In the genomic region with DNA sequence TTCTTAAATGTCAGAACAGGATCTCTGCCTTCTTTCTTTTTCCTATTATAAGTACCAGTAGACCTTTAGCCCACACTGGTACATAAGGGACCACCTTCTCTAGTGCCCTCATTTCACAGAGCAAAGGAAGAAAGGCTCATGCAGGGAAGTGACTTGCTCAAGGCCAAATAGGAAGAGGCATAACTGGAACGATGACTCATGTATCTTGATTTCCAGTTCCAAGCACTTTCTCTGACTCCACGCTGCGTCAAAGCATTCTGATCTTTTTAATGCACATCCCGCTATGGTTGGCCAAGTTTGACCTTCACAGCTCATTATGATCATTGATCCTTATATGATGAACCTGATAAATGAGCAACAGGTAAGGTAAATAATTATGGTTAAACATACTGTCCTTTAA, we compare ENCODE assay signal across 18 cellular contexts.
DNase-seq lines count a peak whose midpoint lies in the region; ATAC-seq, FAIRE-seq and TF ChIP-seq lines count a peak whose summit lies in the region.
"Had no signal": no experiment of that assay in that cellular context is flagged by ENCODE, and none has a peak within 500 bp of the region (broad histone marks: within the 10 kb centered on the region; RNA-seq: fewer than 3 reads in every experiment).

No MANE protein-coding gene starts in this region.

- no peak overlapping the region for H3K4me3 ChIP-seq in K562
- H3K4me3 ChIP-seq: SK-N-MC had no signal

- in situ Hi-C loops in K562 (cut with MboI): no loop called here

- H4K20me1 ChIP-seq in K562 (replicated peaks; ENCODE audit: control insufficient read depth, insufficient read depth, low read length): no peaks in the 10 kb centered on the region

- H3K9me1 ChIP-seq in K562 (ENCODE audit: control insufficient read depth, insufficient read depth, low read length): no peaks in the 10 kb centered on the region

- DNase-seq in NCI-H226 (peak; percentile 42), K562 (ENCODE audit: extremely low read depth in 1 of 4, low spot score in 3 of 4) (peak in 1 of 4 experiments; percentile 2), iris pigment epithelial cell (ENCODE audit: low read depth) (peak; percentile 17), renal cortical epithelial cell (ENCODE audit: low read depth) (peak; percentile 83), GM19238 (ENCODE audit: insufficient read length, low spot score) (no peak), cerebellum (ENCODE audit: low spot score) (no peak)
- DNase-seq: ACHN, AML-193, COR-L47, DMS53, GOT3, NCI-H1930, NCI-H446 treated with DMSO at 0.1 percent for 48 hours, NCI-H774, Right ventricle myocardium superior, T-helper 1 cell had no signal

- no peak overlapping the region for H3K27ac ChIP-seq in K562 (ENCODE audit: extremely low read depth, low read depth, low read length)
- H3K27ac ChIP-seq: SK-N-MC had no signal

- no peak for TF ChIP-seq RAD21 in K562 (CRISPR knock-in tag; conservative IDR thresholded peaks at IDR 0.05 in 1 of 2, IDR thresholded peaks at IDR 0.05 in 1 of 2)

- FAIRE-seq in K562 (lab: Jason Lieb, UNC): no peak

- POLR2A ChIA-PET in K562 (lab: Yijun Ruan, JAX): no interaction called here

- H3K27me3 ChIP-seq in K562 (ENCODE audit: control insufficient read depth in 2 of 2, insufficient read depth in 2 of 2, low read length in 2 of 2): no peaks in the 10 kb centered on the region

- H3K4me1 ChIP-seq in K562 (replicated peaks in 1 of 2; ENCODE audit: control insufficient read depth in 2 of 2, insufficient read depth in 2 of 2, low read length in 2 of 2): no peaks in the 10 kb centered on the region

- no peak overlapping the region for H3K4me2 ChIP-seq in K562 (ENCODE audit: insufficient read depth, low read length)

- intact Hi-C loops in K562 (cut with micrococcal nuclease): no loop called here

- TF ChIP-seq EP300 in K562 (IDR thresholded peaks at IDR 0.05; ENCODE audit: low read length): no peak

- CTCF ChIA-PET in K562 (lab: Yijun Ruan, JAX; ENCODE audit: low intra/inter-chr PET ratio): no interaction called here

- no TSS peak for BruUV-seq in K562 (replicated peaks; lab: Mats Ljungman, UMichigan)

- WGBS in K562 (ENCODE audit: insufficient coverage, low coverage, missing lambda C conversion rate): 41% methylated on average over 4 of the region's 4 CpGs

- no peak for TF ChIP-seq POLR2A in K562 (conservative IDR thresholded peaks at IDR 0.05)

- no peaks in the 10 kb centered on the region for H3K9me3 ChIP-seq in K562 (replicated peaks; ENCODE audit: control insufficient read depth, insufficient read depth, low read depth, low read length)

- H3K9ac ChIP-seq in K562 (ENCODE audit: insufficient read depth in 1 of 2, low read depth in 2 of 2, low read length in 2 of 2): no peak overlapping the region

- ATAC-seq in K562: no peak
- ATAC-seq in HG02870 (IDR thresholded peaks at IDR 0.05; ENCODE audit: unreplicated experiment): no peak

- H3K79me2 ChIP-seq in K562 (ENCODE audit: control insufficient read depth, insufficient read depth, low read length): no peaks in the 10 kb centered on the region

- no peak for TF ChIP-seq CTCF in K562 (IDR thresholded peaks at IDR 0.05 in 2 of 3, conservative IDR thresholded peaks at IDR 0.05 in 1 of 3; ENCODE audit: insufficient read depth in 2 of 3, low read depth in 1 of 3, low read length in 3 of 3)

- H2AFZ ChIP-seq in K562 (ENCODE audit: low read depth, low read length): no peak overlapping the region

- no peaks in the 10 kb centered on the region for H3K36me3 ChIP-seq in K562 (ENCODE audit: control insufficient read depth, insufficient read depth, low read length)

TF ChIP-seq in K562, 482 proteins besides CTCF, POLR2A, EP300 and RAD21:
- TF ChIP-seq, protein P1, sequence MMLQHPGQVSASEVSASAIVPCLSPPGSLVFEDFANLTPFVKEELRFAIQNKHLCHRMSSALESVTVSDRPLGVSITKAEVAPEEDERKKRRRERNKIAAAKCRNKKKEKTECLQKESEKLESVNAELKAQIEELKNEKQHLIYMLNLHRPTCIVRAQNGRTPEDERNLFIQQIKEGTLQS (IDR thresholded peaks at IDR 0.05): peak; percentile 32; the same call in 1 of the 2 replicates
- TF ChIP-seq, protein P1 (CRISPR knock-in tag; conservative IDR thresholded peaks at IDR 0.05): no peak
- TF ChIP-seq ZKSCAN3 (CRISPR knock-in tag; IDR thresholded peaks at IDR 0.05) (no peak), POLR2B (IDR thresholded peaks at IDR 0.05; ENCODE audit: low read depth, partially characterized antibody) (no peak), TEAD4 (IDR thresholded peaks at IDR 0.05; ENCODE audit: low read length) (no peak), TEAD4 (CRISPR knock-in tag; IDR thresholded peaks at IDR 0.05; ENCODE audit: borderline replicate concordance) (no peak), TCFL5 (CRISPR knock-in tag; conservative IDR thresholded peaks at IDR 0.05) (no peak)
- TF ChIP-seq, protein P2, sequence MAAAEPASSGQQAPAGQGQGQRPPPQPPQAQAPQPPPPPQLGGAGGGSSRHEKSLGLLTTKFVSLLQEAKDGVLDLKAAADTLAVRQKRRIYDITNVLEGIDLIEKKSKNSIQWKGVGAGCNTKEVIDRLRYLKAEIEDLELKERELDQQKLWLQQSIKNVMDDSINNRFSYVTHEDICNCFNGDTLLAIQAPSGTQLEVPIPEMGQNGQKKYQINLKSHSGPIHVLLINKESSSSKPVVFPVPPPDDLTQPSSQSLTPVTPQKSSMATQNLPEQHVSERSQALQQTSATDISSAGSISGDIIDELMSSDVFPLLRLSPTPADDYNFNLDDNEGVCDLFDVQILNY (CRISPR knock-in tag; IDR thresholded peaks at IDR 0.05): no peak

Comparison
In these comparisons a context has a peak if more than half of its experiments do, and no peak if none do; other contexts are left out.
1. DNase-seq: peak in NCI-H226 (single experiment), iris pigment epithelial cell (single experiment) and renal cortical epithelial cell (single experiment); none in GM19238 (single experiment) and cerebellum (single experiment).